Comparison of ENCODE assay signal across 8 cellular contexts in genomic region chr6:84227044-84227433, GRCh38. TPM values are rescaled to one million over a fixed set of nuclear protein-coding genes. Genes with fewer than 3 reads are reported as not detected.
DNase-seq lines count a peak whose midpoint lies in the region; ATAC-seq and TF ChIP-seq lines count a peak whose summit lies in the region.

No MANE protein-coding gene starts in this region.

- intact Hi-C loops in cardiac septum (cut with DNase I) = loop anchor here (2.0 kb wide), 1 partner anchor 344 kb away; no protein-coding TSS in a partner anchor

- H3K9me3 ChIP-seq in cardiac muscle cell (ENCODE audit: low read depth) = no peaks in the 10 kb centered on the region
- no peaks in the 10 kb centered on the region for H3K9me3 ChIP-seq in HUES64 (ENCODE audit: insufficient read depth, low read depth, low read length)

- no peaks in the 10 kb centered on the region for H3K4me1 ChIP-seq in cardiac muscle cell (ENCODE audit: low read depth)
- H3K4me1 ChIP-seq in HUES64 (ENCODE audit: insufficient read depth, low read length) = peaks cover 7% of the 10 kb centered on the region
- H3K4me1 ChIP-seq in urinary bladder (ENCODE audit: insufficient read depth) = no peaks in the 10 kb centered on the region

- no peaks in the 10 kb centered on the region for H3K36me3 ChIP-seq in cardiac muscle cell
- H3K36me3 ChIP-seq in HUES64 (ENCODE audit: insufficient read depth, low read length) = no peaks in the 10 kb centered on the region
- no peaks in the 10 kb centered on the region for H3K36me3 ChIP-seq in urinary bladder (ENCODE audit: insufficient read depth)

- H3K36me3 Mint-ChIP-seq in memory B cell = peaks cover 1% of the 10 kb centered on the region

- peaks cover 3% of the 10 kb centered on the region for H3K27me3 Mint-ChIP-seq in memory B cell

- peak overlapping the region; percentile 94 for H3K4me3 ChIP-seq in cardiac muscle cell
- H3K4me3 ChIP-seq in HUES64 (ENCODE audit: low read length) = peak overlapping the region; percentile 93
- peak overlapping the region; percentile 87 to 98 for H3K4me3 ChIP-seq in cardiac fibroblast (replicated peaks in 1 of 2; ENCODE audit: low read depth in 2 of 2, low read length in 2 of 2)
- peak overlapping the region; percentile 62 for H3K4me3 ChIP-seq in urinary bladder (ENCODE audit: low read depth, low read length)

- H3K27ac Mint-ChIP-seq in memory B cell = peak overlapping the region; percentile 93

- H3K4me1 Mint-ChIP-seq in memory B cell = peaks cover 11% of the 10 kb centered on the region

- peak overlapping the region; percentile 70 for H3K9ac ChIP-seq in HUES64 (ENCODE audit: low read depth, low read length)

- 16% methylated on average over 12 of the region's 14 CpGs for WGBS in HUES64
- 2% methylated on average over 14 of the region's 14 CpGs for WGBS in urinary bladder

- DNase-seq in cardiac muscle cell (ENCODE audit: low read depth in 1 of 2, low spot score in 1 of 2) = peak in 1 of 2 donors; percentile 23
- DNase-seq in cardiac septum (ENCODE audit: low spot score) = no peak
- peak in 1 of 2 donors; percentile 5 for DNase-seq in cardiac fibroblast (ENCODE audit: low read depth in 2 of 2)
- no peak for DNase-seq in memory B cell (ENCODE audit: low spot score in 2 of 2)
- no peak for DNase-seq in OCI-M2 (lab: John Stamatoyannopoulos, UW; ENCODE audit: unreplicated experiment)
- no peak for DNase-seq in effector CD4-positive, alpha-beta T cell

- H3K27ac ChIP-seq in cardiac muscle cell = no peak overlapping the region
- H3K27ac ChIP-seq in HUES64 (ENCODE audit: low read depth, low read length) = no peak overlapping the region
- H3K27ac ChIP-seq in urinary bladder (ENCODE audit: low read depth) = no peak overlapping the region

- H3K4me3 Mint-ChIP-seq in memory B cell = peak overlapping the region; percentile 97

- no peaks in the 10 kb centered on the region for H3K9me3 Mint-ChIP-seq in memory B cell

- ATAC-seq in memory B cell (ENCODE audit: low read depth) = no peak

- H3K27me3 ChIP-seq in cardiac muscle cell (peaks cover 35% of the 10 kb centered on the region), HUES64 (ENCODE audit: insufficient read depth, low read length) (peaks cover 31% of the 10 kb centered on the region; the same call in 1 of the 2 replicates)

- TF ChIP-seq CTCF in cardiac muscle cell (IDR thresholded peaks at IDR 0.05; ENCODE audit: low read depth, low read length) (no peak), cardiac fibroblast (IDR thresholded peaks at IDR 0.05; ENCODE audit: low read depth, low read length) (no peak)

RNA-seq across cellular contexts. Expression of gene CEP162, which starts 0.4 kb away (rescaled TPM):
- total RNA-seq in cardiac muscle cell = 4.3 and 6.2 TPM in 2 replicates
- 9.0 and 9.8 TPM in 2 replicates for polyA plus RNA-seq in cardiac muscle cell
- total RNA-seq in cardiac septum = 4.3 TPM
- 8.0 TPM for polyA plus RNA-seq in HUES64 (2013, experiment 1 of 2)
- 8.2 TPM for polyA plus RNA-seq in HUES64 (2013, experiment 2 of 2)
- 29.0 TPM for total RNA-seq in urinary bladder
- polyA plus RNA-seq in urinary bladder = 6.9 TPM
